ENCODE assay signal across 12 cellular contexts in the genomic region with DNA sequence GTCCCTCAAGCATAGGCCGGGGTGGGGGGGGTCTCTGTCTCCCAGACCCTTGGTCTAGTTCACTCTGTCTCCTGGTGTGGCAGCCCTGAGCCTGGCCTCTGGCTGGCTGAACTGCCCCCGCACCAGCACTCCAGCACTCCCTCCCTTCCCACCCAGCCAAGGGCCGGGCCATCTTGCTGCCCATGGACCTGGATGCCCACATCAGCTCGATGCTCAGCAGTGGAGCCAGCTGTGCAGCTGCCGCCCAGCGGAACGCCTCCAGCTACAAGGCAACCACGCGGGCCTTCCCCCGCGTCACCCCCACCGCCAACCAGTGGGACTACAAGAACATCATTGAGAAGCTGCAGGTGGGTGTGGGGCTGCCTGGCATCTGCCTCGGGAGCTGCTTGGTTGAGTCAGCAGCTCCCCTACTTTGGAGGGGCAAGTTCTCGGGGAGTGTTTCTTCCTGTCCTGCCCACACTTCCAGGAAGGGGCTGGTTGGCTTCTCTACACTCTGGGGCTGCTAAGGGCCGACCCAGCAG. TPM values are rescaled to one million over a fixed set of nuclear protein-coding genes. Genes with fewer than 3 reads are reported as not detected.
DNase-seq lines count a peak whose midpoint lies in the region; ATAC-seq and FAIRE-seq lines count a peak whose summit lies in the region.
"Had no signal": no experiment of that assay in that cellular context is flagged by ENCODE, and none has a peak within 500 bp of the region (broad histone marks: within the 10 kb centered on the region; RNA-seq: fewer than 3 reads in every experiment).

No MANE protein-coding gene starts in this region.

- H3K36me3 Mint-ChIP-seq in activated T-cell treated with anti-CD3 and anti-CD28 coated beads, Interleukin-2, amount 50 U/mL, for 4 hours (ENCODE audit: insufficient read depth): peaks cover 37% of the 10 kb centered on the region
- peaks cover 95% of the 10 kb centered on the region for H3K36me3 Mint-ChIP-seq in stimulated activated effector memory CD8-positive, alpha-beta T cell treated with anti-CD3 and anti-CD28 coated beads, Interleukin-12 subunit alpha, Interleukin-12 subunit beta, amount 100 ng/mL, for 72 hours

- H3K27me3 Mint-ChIP-seq in activated T-cell treated with anti-CD3 and anti-CD28 coated beads, Interleukin-2, amount 50 U/mL, for 4 hours (ENCODE audit: low read depth): no peaks in the 10 kb centered on the region

- FAIRE-seq in RCC 7860 (lab: Jason Lieb, UNC) (no peak), HTR-8/SVneo (lab: Jason Lieb, UNC) (no peak)

- H3K9me3 Mint-ChIP-seq in activated T-cell treated with anti-CD3 and anti-CD28 coated beads, Interleukin-2, amount 50 U/mL, for 4 hours: no peaks in the 10 kb centered on the region
- H3K9me3 Mint-ChIP-seq in stimulated activated effector memory CD8-positive, alpha-beta T cell treated with anti-CD3 and anti-CD28 coated beads, Interleukin-12 subunit alpha, Interleukin-12 subunit beta, amount 100 ng/mL, for 72 hours: no peaks in the 10 kb centered on the region
- H3K9me3 Mint-ChIP-seq: HFFc6 had no signal

- DNase-seq in DMS 273 (lab: John Stamatoyannopoulos, UW; ENCODE audit: unreplicated experiment) (peak; percentile 17), DMS 273 treated with DMSO at 0.1 percent for 48 hours (lab: John Stamatoyannopoulos, UW) (no peak), inferior parietal cortex (ENCODE audit: extremely low spot score) (peak; percentile 23), RCC 7860 (ENCODE audit: low spot score) (no peak), HTR-8/SVneo (ENCODE audit: insufficient read length, low spot score) (no peak), cerebellar nuclear complex (lab: John Stamatoyannopoulos, UW) (no peak)
- DNase-seq in activated T-cell treated with anti-CD3 and anti-CD28 coated beads, Interleukin-2, amount 50 U/mL, for 4 hours: peak; percentile 38
- peak in 1 of 2 donors; percentile 58 for DNase-seq in stimulated activated effector memory CD8-positive, alpha-beta T cell treated with anti-CD3 and anti-CD28 coated beads, Interleukin-12 subunit alpha, Interleukin-12 subunit beta, amount 100 ng/mL, for 72 hours (ENCODE audit: low spot score in 2 of 2)
- DNase-seq: cortex of kidney, heart left ventricle, HFFc6, trophoblast cell had no signal

- H3K27ac Mint-ChIP-seq in stimulated activated effector memory CD8-positive, alpha-beta T cell treated with anti-CD3 and anti-CD28 coated beads, Interleukin-12 subunit alpha, Interleukin-12 subunit beta, amount 100 ng/mL, for 72 hours: peak overlapping the region; percentile 91
- H3K27ac Mint-ChIP-seq: HFFc6 had no signal

- H3K4me3 Mint-ChIP-seq in activated T-cell treated with anti-CD3 and anti-CD28 coated beads, Interleukin-2, amount 50 U/mL, for 4 hours: no peak overlapping the region
- peak overlapping the region; percentile 42 for H3K4me3 Mint-ChIP-seq in stimulated activated effector memory CD8-positive, alpha-beta T cell treated with anti-CD3 and anti-CD28 coated beads, Interleukin-12 subunit alpha, Interleukin-12 subunit beta, amount 100 ng/mL, for 72 hours
- H3K4me3 Mint-ChIP-seq: HFFc6 had no signal

- peak; percentile 61 to 79 for ATAC-seq in activated T-cell treated with anti-CD3 and anti-CD28 coated beads, Interleukin-2, amount 50 U/mL, for 4 hours
- ATAC-seq in stimulated activated effector memory CD8-positive, alpha-beta T cell treated with anti-CD3 and anti-CD28 coated beads, Interleukin-12 subunit alpha, Interleukin-12 subunit beta, amount 100 ng/mL, for 72 hours: peak; percentile 79
- ATAC-seq: heart left ventricle had no signal

- peaks cover 15% of the 10 kb centered on the region for H3K4me1 Mint-ChIP-seq in activated T-cell treated with anti-CD3 and anti-CD28 coated beads, Interleukin-2, amount 50 U/mL, for 4 hours (ENCODE audit: low read depth)
- H3K4me1 Mint-ChIP-seq in stimulated activated effector memory CD8-positive, alpha-beta T cell treated with anti-CD3 and anti-CD28 coated beads, Interleukin-12 subunit alpha, Interleukin-12 subunit beta, amount 100 ng/mL, for 72 hours: peaks cover 30% of the 10 kb centered on the region

RNA-seq across cellular contexts. Expression of a gene that starts 28.4 kb away (rescaled TPM):
- total RNA-seq in activated T-cell treated with anti-CD3 and anti-CD28 coated beads, Interleukin-2, amount 50 U/mL, for 4 hours: 100 to 1,000 TPM; 108 to 142 (median 110) TPM

Comparison
In these comparisons a context has a peak if more than half of its experiments do, and no peak if none do; other contexts are left out.
1. DNase-seq: peak in DMS 273 (single experiment), activated T-cell treated with anti-CD3 and anti-CD28 coated beads, Interleukin-2, amount 50 U/mL, for 4 hours (single experiment) and inferior parietal cortex (single experiment); none in DMS 273 treated with DMSO at 0.1 percent for 48 hours (single experiment), RCC 7860 (single experiment), HTR-8/SVneo (single experiment) and cerebellar nuclear complex (0 of 2).